1 cellular context compared by ENCODE assay signal in the genomic region with DNA sequence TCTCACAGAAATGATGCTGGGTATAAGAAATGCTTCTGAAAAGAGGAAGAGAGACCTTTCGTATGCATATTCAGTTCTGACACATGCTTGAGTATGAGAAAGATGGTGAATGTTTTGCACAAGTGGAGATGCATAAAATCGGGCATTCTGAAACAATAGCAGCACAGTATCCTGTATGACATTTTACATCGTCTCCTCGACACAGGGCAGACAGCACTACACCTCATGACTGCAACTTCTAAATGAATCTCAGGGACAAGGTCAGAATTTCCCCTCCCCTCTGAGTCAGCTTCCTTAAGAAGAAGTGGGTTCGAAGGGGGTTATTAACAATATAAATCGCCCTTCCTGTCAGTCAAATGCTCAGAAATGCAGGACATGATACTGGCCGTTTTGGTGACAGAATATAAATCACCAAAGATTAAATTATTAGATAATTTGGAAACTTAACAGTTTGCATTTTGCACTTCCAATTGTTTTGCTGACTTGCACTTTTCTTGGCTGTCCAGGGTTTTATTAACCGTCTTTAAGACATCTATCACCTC.
TF ChIP-seq lines count a peak whose summit lies in the region.

No MANE protein-coding gene starts in this region.

TF ChIP-seq in K562, 482 proteins besides CTCF, POLR2A, EP300 and RAD21 (continued from another document):
- TF ChIP-seq THAP12 (CRISPR knock-in tag; IDR thresholded peaks at IDR 0.05): no peak
- peak; percentile 85 for TF ChIP-seq ZNF316 (IDR thresholded peaks at IDR 0.05)
- peak; percentile 80 for TF ChIP-seq C11orf30 (IDR thresholded peaks at IDR 0.05; ENCODE audit: low read depth)
- no peak for TF ChIP-seq MXI1 (IDR thresholded peaks at IDR 0.05; ENCODE audit: low read depth, low read length)
- TF ChIP-seq MAFK (IDR thresholded peaks at IDR 0.05; ENCODE audit: low read length): peak; percentile 83
- no peak for TF ChIP-seq SRSF7 (optimal IDR thresholded peaks at IDR 0.05; ENCODE audit: low read depth, low read length)
- no peak for TF ChIP-seq PHF21A (IDR thresholded peaks at IDR 0.05; ENCODE audit: borderline replicate concordance, low read depth)
- no peak for TF ChIP-seq AFF4 (CRISPR knock-in tag; IDR thresholded peaks at IDR 0.05)
- TF ChIP-seq SNIP1 (IDR thresholded peaks at IDR 0.05; ENCODE audit: low read depth): no peak
- TF ChIP-seq ZNF785 (CRISPR knock-in tag; IDR thresholded peaks at IDR 0.05): no peak
- TF ChIP-seq, protein P1, sequence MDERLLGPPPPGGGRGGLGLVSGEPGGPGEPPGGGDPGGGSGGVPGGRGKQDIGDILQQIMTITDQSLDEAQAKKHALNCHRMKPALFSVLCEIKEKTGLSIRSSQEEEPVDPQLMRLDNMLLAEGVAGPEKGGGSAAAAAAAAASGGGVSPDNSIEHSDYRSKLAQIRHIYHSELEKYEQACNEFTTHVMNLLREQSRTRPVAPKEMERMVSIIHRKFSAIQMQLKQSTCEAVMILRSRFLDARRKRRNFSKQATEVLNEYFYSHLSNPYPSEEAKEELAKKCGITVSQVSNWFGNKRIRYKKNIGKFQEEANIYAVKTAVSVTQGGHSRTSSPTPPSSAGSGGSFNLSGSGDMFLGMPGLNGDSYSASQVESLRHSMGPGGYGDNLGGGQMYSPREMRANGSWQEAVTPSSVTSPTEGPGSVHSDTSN (CRISPR knock-in tag; IDR thresholded peaks at IDR 0.05; ENCODE audit: low read depth): no peak
- TF ChIP-seq, protein P1 (tag; conservative IDR thresholded peaks at IDR 0.05; ENCODE audit: low read depth): peak; percentile 65
